In genomic region chr17:78039581-78039980, GRCh38 we compare ENCODE assay signal across 20 cellular contexts.
DNase-seq lines count a peak whose midpoint lies in the region; ATAC-seq, FAIRE-seq and TF ChIP-seq lines count a peak whose summit lies in the region.
"Had no signal": no experiment of that assay in that cellular context is flagged by ENCODE, and none has a peak within 500 bp of the region (broad histone marks: within the 10 kb centered on the region; RNA-seq: fewer than 3 reads in every experiment).

No MANE protein-coding gene starts in this region.

- no peak overlapping the region for H2AFZ ChIP-seq in GM23248
- H2AFZ ChIP-seq: parathyroid adenoma had no signal

- no peaks in the 10 kb centered on the region for H4K20me1 ChIP-seq in GM23248 (ENCODE audit: insufficient read depth)

- CTCF ChIA-PET in activated CD4-positive, alpha-beta T cell treated with anti-CD3 and anti-CD28 coated beads for 36 hours (lab: Charles Lee): interaction anchor here (0.6 to 4.2 kb wide), 4 partner anchors 18 to 600 kb away, joined by 3 to 21 read pairs (median 4); no protein-coding TSS in a partner anchor

- WGBS in GM23248 (ENCODE audit: low coverage in 1 of 2, low lambda C conversion rate in 2 of 2, missing lambda C conversion rate in 2 of 2), 2 experiments: 93% methylated on average over 5 of the region's 5 CpGs
- WGBS in esophagus squamous epithelium, 2 donors: 80 to 91% methylated on average over 3 to 5 of the region's 5 CpGs

- H3K4me1 ChIP-seq in GM23248 (ENCODE audit: insufficient read depth): peaks cover 25% of the 10 kb centered on the region
- peaks cover 0 to 45% (median 19%) of the 10 kb centered on the region in 3 donors for H3K4me1 ChIP-seq in esophagus squamous epithelium

- H3K36me3 ChIP-seq in GM23248 (ENCODE audit: low read depth): no peaks in the 10 kb centered on the region
- H3K36me3 ChIP-seq in esophagus squamous epithelium: peaks cover 0 to 16% (median 0%) of the 10 kb centered on the region in 3 donors

- no peak overlapping the region for H3K9ac ChIP-seq in GM23248
- H3K9ac ChIP-seq: BLaER1 treated with 17β-estradiol and CSF1 and Interleukin-3, amounts not matched to agents 10 nM and 100 nM; parathyroid adenoma had no signal

- TF ChIP-seq CTCF in esophagus squamous epithelium (IDR thresholded peaks at IDR 0.05): no peak

- H3K9me3 Mint-ChIP-seq in activated CD4-positive, alpha-beta T cell treated with anti-CD3 and anti-CD28 coated beads for 36 hours (ENCODE audit: low read depth): no peaks in the 10 kb centered on the region
- H3K9me3 Mint-ChIP-seq: IgD-negative memory B cell; stimulated activated memory B cell treated with anti-CD40 and anti-IgM and Interleukin-4, amounts not matched to agents 10 μg/mL and 1 μg/mL and 100 μg/mL, for 72 hours had no signal

- no peak for TF ChIP-seq POLR2A in esophagus squamous epithelium (IDR thresholded peaks at IDR 0.05)

- intact Hi-C loops in activated CD4-positive, alpha-beta T cell treated with anti-CD3 and anti-CD28 coated beads for 36 hours (cut with DNase I, micrococcal nuclease): no loop called here
- intact Hi-C loops in esophagus squamous epithelium (cut with DNase I): no loop called here

- H3K4me2 ChIP-seq in GM23248 (ENCODE audit: unreplicated experiment): peak overlapping the region; percentile 91

- no peak for FAIRE-seq in frontal cortex (lab: Jason Lieb, UNC)
- FAIRE-seq: A204.1, colon, keratinocyte had no signal

- H3K36me3 Mint-ChIP-seq in activated CD4-positive, alpha-beta T cell treated with anti-CD3 and anti-CD28 coated beads for 36 hours (ENCODE audit: low read depth): peaks cover 33% of the 10 kb centered on the region

- no peak for ATAC-seq in activated CD4-positive, alpha-beta T cell treated with anti-CD3 and anti-CD28 coated beads for 36 hours
- ATAC-seq in GM19035 (IDR thresholded peaks at IDR 0.05; ENCODE audit: unreplicated experiment): no peak
- ATAC-seq: mucosa of descending colon; Panc1; stimulated activated memory B cell treated with anti-CD40 and anti-IgM and Interleukin-4, amounts not matched to agents 10 μg/mL and 1 μg/mL and 100 μg/mL, for 72 hours had no signal

- H3K79me2 ChIP-seq in GM23248 (ENCODE audit: insufficient read depth): peaks cover 17% of the 10 kb centered on the region

- peaks cover 24% of the 10 kb centered on the region for H3F3A ChIP-seq in GM23248 (ENCODE audit: insufficient read depth)

- no peaks in the 10 kb centered on the region for H3K27me3 Mint-ChIP-seq in activated CD4-positive, alpha-beta T cell treated with anti-CD3 and anti-CD28 coated beads for 36 hours
- H3K27me3 Mint-ChIP-seq: IgD-negative memory B cell; stimulated activated memory B cell treated with anti-CD40 and anti-IgM and Interleukin-4, amounts not matched to agents 10 μg/mL and 1 μg/mL and 100 μg/mL, for 72 hours had no signal

- H3K27me3 ChIP-seq in GM23248 (replicated peaks; ENCODE audit: insufficient read depth) (no peaks in the 10 kb centered on the region), esophagus squamous epithelium (no peaks in the 10 kb centered on the region)
- H3K27me3 ChIP-seq: BLaER1 treated with 17β-estradiol and CSF1 and Interleukin-3, amounts not matched to agents 10 nM and 100 nM had no signal

- in situ Hi-C loops in GM23248 (cut with MboI): no loop called here

- DNase-seq in activated CD4-positive, alpha-beta T cell treated with anti-CD3 and anti-CD28 coated beads for 36 hours: no peak
- DNase-seq in activated CD4-positive, alpha-beta T cell treated with anti-CD3 and anti-CD28 coated beads for 48 hours: no peak
- no peak for DNase-seq in GM23248
- DNase-seq in esophagus squamous epithelium (lab: John Stamatoyannopoulos, UW): no peak
- peak; percentile 39 for DNase-seq in retina
- DNase-seq in frontal cortex (ENCODE audit: low spot score in 2 of 2): no peak
- no peak for DNase-seq in NCI-H2029 (lab: John Stamatoyannopoulos, UW)
- DNase-seq: activated effector memory CD4-positive, alpha-beta T cell treated with Interleukin-2 at 50 U/mL for 16 hours; aorta; mucosa of descending colon; NCI-H1092 treated with DMSO at 0.1 percent for 48 hours had no signal

- no peaks in the 10 kb centered on the region for H3K9me2 ChIP-seq in GM23248 (ENCODE audit: insufficient read depth)

- H3K27ac ChIP-seq in GM23248 (no peak overlapping the region), esophagus squamous epithelium (peak overlapping the region in 3 of 4 donors; percentile 12 to 92 (median 90))
- H3K27ac ChIP-seq: BLaER1 treated with 17β-estradiol and CSF1 and Interleukin-3, amounts not matched to agents 10 nM and 100 nM; parathyroid adenoma had no signal

- H3K4me3 Mint-ChIP-seq in activated CD4-positive, alpha-beta T cell treated with anti-CD3 and anti-CD28 coated beads for 36 hours: no peak overlapping the region

- H3K9me3 ChIP-seq in GM23248 (ENCODE audit: low read depth) (no peaks in the 10 kb centered on the region), esophagus squamous epithelium (no peaks in the 10 kb centered on the region)
- H3K9me3 ChIP-seq: mucosa of descending colon had no signal

- no peak overlapping the region for H3K4me3 ChIP-seq in GM23248
- H3K4me3 ChIP-seq in esophagus squamous epithelium: no peak overlapping the region
- H3K4me3 ChIP-seq: BLaER1 treated with 17β-estradiol and CSF1 and Interleukin-3, amounts not matched to agents 10 nM and 100 nM; mucosa of descending colon had no signal

- peaks cover 18% of the 10 kb centered on the region for H3K4me1 Mint-ChIP-seq in activated CD4-positive, alpha-beta T cell treated with anti-CD3 and anti-CD28 coated beads for 36 hours

- H3K27ac Mint-ChIP-seq in activated CD4-positive, alpha-beta T cell treated with anti-CD3 and anti-CD28 coated beads for 36 hours: peak overlapping the region; percentile 15

- POLR2A ChIA-PET in activated CD4-positive, alpha-beta T cell treated with anti-CD3 and anti-CD28 coated beads for 36 hours (lab: Charles Lee): no interaction called here
